22 cellular contexts compared by ENCODE assay signal in genomic region chr11:130814440-130815073, GRCh38.
"Had no signal": no experiment of that assay in that cellular context is flagged by ENCODE, and none has a peak within 500 bp of the region (broad histone marks: within the 10 kb centered on the region; RNA-seq: fewer than 3 reads in every experiment).

No MANE protein-coding gene starts in this region.

- ATAC-seq: activated T-cell treated with anti-CD3 and anti-CD28 coated beads, Interleukin-2, amount 50 U/mL, for 4 hours; left lung; natural killer cell treated with Interleukin-12 subunit alpha and Interleukin-12 subunit beta and Interleukin-15 and Interleukin-18, amount 100 ng/mL, for 72 hours; psoas muscle; stimulated activated effector memory CD8-positive, alpha-beta T cell treated with anti-CD3 and anti-CD28 coated beads, Interleukin-12 subunit alpha, Interleukin-12 subunit beta, amount 100 ng/mL, for 72 hours; stimulated activated naive CD8-positive, alpha-beta T cell treated with anti-CD3 and anti-CD28 coated beads, Interleukin-15, amount 100 ng/mL, for 72 hours had no signal

- DNase-seq: activated CD4-positive, alpha-beta T cell treated with anti-CD3 and anti-CD28 coated beads for 4 hours; activated CD4-positive, alpha-beta T cell treated with anti-CD3 and anti-CD28 coated beads, Interleukin-2, amount 50 U/mL, for 48 hours; activated CD4-positive, CD25-positive, alpha-beta regulatory T cell; activated CD8-positive, alpha-beta memory T cell treated with anti-CD3 and anti-CD28 coated beads, Interleukin-2, amount 50 U/mL, for 48 hours; activated naive CD4-positive, alpha-beta T cell; activated naive CD8-positive, alpha-beta T cell treated with anti-CD3 and anti-CD28 coated beads for 36 hours; activated T-cell treated with anti-CD3 and anti-CD28 coated beads, Interleukin-2, amount 50 U/mL, for 4 hours; amygdala; erythroblast; hypothalamus; left lung; mammary epithelial cell; ovary; psoas muscle; stimulated activated CD4-positive, alpha-beta T cell treated with anti-CD3 and anti-CD28 coated beads, Interleukin-2, amount 100 ng/mL, for 24 hours; stimulated activated naive CD8-positive, alpha-beta T cell treated with anti-CD3 and anti-CD28 coated beads, Interleukin-15, amount 100 ng/mL, for 72 hours; T1000 had no signal

- H3K4me3 ChIP-seq: cardiac muscle cell, left lung, ovary, psoas muscle, suprapubic skin, tibial nerve had no signal
